ENCODE assay signal across 9 cellular contexts in the genomic region with DNA sequence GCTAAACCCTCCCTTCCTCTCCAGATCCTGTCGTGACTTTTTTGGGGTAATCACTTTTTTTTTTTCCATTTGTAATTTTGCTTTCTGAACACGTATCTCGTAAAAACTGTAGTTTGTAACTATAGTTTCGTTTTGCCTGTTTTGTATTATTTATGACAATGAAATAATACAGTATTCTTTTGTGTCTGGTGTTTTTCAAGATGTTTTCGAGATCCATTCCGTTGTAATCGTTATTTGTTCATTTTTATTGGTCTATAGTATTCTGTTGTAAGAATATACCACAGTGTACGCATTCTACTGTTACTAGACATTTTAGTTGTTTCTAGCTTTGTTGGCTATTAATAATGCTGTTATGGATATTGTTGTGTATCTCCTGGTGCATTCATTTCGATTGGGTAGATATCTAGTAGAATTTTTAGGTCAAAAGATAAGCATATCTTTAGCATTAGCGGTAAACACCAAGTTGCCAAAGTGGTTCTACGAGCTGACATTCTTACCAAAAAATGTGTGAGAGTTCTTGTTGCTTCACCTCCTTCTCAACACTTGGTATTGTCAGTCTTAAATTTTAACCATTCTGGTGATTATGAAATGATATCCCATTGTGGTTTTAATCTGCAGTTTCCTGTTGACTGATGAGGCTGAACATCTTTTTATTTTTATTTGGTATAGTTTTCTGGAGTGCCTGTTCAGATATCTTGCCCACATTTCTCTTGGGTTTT.
DNase-seq lines count a peak whose midpoint lies in the region; ATAC-seq, FAIRE-seq and TF ChIP-seq lines count a peak whose summit lies in the region.
"Had no signal": no experiment of that assay in that cellular context is flagged by ENCODE, and none has a peak within 500 bp of the region (broad histone marks: within the 10 kb centered on the region; RNA-seq: fewer than 3 reads in every experiment).

No MANE protein-coding gene starts in this region.

- DNase-seq in right atrium auricular region (ENCODE audit: low spot score), result no peak
- no peak for DNase-seq in Right ventricle myocardium inferior (ENCODE audit: missing footprints)
- no peak for DNase-seq in astrocyte of the spinal cord (ENCODE audit: low read depth, low spot score)
- no peak for DNase-seq in DMS 273 treated with DMSO at 0.1 percent for 48 hours (lab: John Stamatoyannopoulos, UW)
- DNase-seq in HTR-8/SVneo (ENCODE audit: insufficient read length, low spot score), result no peak
- DNase-seq: occipital lobe had no signal

- intact Hi-C loops in Right ventricle myocardium inferior (cut with DNase I), result no loop called here

- H3K4me1 ChIP-seq in right atrium auricular region (peaks cover 0 to 13% of the 10 kb centered on the region in 2 donors), mesodermal cell (ENCODE audit: control insufficient read depth, insufficient read depth, low read length, poor library complexity, severe bottlenecking) (no peaks in the 10 kb centered on the region)

- TF ChIP-seq CTCF in right atrium auricular region (IDR thresholded peaks at IDR 0.05) (no peak), astrocyte of the spinal cord (IDR thresholded peaks at IDR 0.05; ENCODE audit: low read depth, low read length) (no peak)

- H3K9me3 ChIP-seq in right atrium auricular region, result peaks cover 0 to 10% of the 10 kb centered on the region in 2 donors
- peaks cover 19% of the 10 kb centered on the region for H3K9me3 ChIP-seq in mesodermal cell (ENCODE audit: control insufficient read depth, low read length)

- 79 to 85% methylated on average over 7 to 8 of the region's 11 CpGs for WGBS in mesodermal cell (ENCODE audit: insufficient coverage in 2 of 2), 2 experiments

- H3K27me3 ChIP-seq in right atrium auricular region, result no peaks in the 10 kb centered on the region

- no peak for FAIRE-seq in HTR-8/SVneo (lab: Jason Lieb, UNC)

- H3K27ac ChIP-seq in right atrium auricular region (peak overlapping the region in 1 of 2 donors; percentile 77), mesodermal cell (ENCODE audit: low read depth, low read length, severe bottlenecking) (no peak overlapping the region)

- in situ Hi-C loops in astrocyte of the spinal cord (cut with HindIII; ENCODE audit: low sequenced_read_pairs), result no loop called here

- H3K4me3 ChIP-seq in right atrium auricular region, result peak overlapping the region; percentile 91 to 92
- H3K4me3 ChIP-seq in astrocyte of the spinal cord (ENCODE audit: low read depth, low read length), result peak overlapping the region; percentile 80
- peak overlapping the region; percentile 84 for H3K4me3 ChIP-seq in mesodermal cell (ENCODE audit: extremely low read depth, insufficient read depth, low read length, poor library complexity, severe bottlenecking)

- ATAC-seq in Right ventricle myocardium inferior (no peak), HG02798 (IDR thresholded peaks at IDR 0.05; ENCODE audit: poor library complexity, unreplicated experiment) (no peak), HG02870 (IDR thresholded peaks at IDR 0.05; ENCODE audit: unreplicated experiment) (no peak)

- H3K36me3 ChIP-seq in right atrium auricular region, result no peaks in the 10 kb centered on the region
- peaks cover 9% of the 10 kb centered on the region for H3K36me3 ChIP-seq in mesodermal cell (ENCODE audit: control insufficient read depth, insufficient read depth, low read length)
